ENCODE assay signal across 15 cellular contexts in the genomic region with DNA sequence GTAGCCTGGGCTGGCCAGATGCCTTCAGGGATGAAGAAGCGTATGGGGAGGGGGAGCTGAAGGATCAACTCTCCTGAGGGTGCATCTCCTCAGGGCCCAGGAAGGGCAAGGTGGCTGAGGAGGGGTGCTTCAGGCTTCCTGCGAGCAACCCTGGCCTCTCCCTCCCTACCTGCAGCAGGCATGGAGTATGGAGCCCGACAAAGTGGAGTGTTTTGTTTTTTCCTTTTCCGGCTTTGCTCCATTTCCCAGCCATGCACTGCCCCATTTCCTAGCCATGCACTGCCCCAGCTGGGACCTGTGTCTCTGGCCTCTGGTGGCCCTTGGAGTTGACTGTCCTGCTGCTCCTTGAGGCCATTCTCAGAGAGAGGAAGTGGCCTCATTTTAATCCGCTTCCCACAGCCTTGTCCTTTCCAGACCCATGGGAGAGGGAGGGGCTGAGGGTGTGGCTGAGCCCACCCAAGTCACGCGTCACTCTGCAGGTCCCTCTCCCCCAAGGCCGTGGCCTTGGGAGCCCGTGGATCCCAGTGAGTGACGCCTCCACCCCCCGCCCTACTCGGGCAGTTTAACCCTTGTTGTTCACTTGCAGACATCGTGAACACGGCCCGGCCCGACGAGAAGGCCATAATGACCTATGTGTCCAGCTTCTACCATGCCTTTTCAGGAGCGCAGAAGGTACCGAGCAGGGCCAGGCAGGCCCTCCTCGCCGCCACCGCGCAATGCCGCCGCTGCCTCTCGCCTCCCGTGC. TPM values are rescaled to one million over a fixed set of nuclear protein-coding genes. Genes with fewer than 3 reads are reported as not detected.
DNase-seq lines count a peak whose midpoint lies in the region; ATAC-seq, FAIRE-seq and TF ChIP-seq lines count a peak whose summit lies in the region.
"Had no signal": no experiment of that assay in that cellular context is flagged by ENCODE, and none has a peak within 500 bp of the region (broad histone marks: within the 10 kb centered on the region; RNA-seq: fewer than 3 reads in every experiment).

No MANE protein-coding gene starts in this region.

- CTCF ChIA-PET in Calu3 (lab: Charles Lee): no interaction called here

- H3K27ac Mint-ChIP-seq in Calu3 (ENCODE audit: unreplicated experiment) (peak overlapping the region; percentile 43), brain (peak overlapping the region in 3 of 5 experiments; percentile 21 to 79 (median 36))
- peak overlapping the region; percentile 49 for H3K27ac Mint-ChIP-seq in stimulated activated naive B cell treated with anti-CD40 and anti-IgM and Interleukin-4, amounts not matched to agents 10 μg/mL and 1 μg/mL and 100 μg/mL, for 72 hours
- H3K27ac Mint-ChIP-seq: neural progenitor cell had no signal

- H3K27ac ChIP-seq in kidney (ENCODE audit: low read depth in 2 of 2, low read length in 2 of 2): peak overlapping the region; percentile 50 to 67
- H3K27ac ChIP-seq: neural progenitor cell had no signal

- H3K9me3 ChIP-seq in kidney (ENCODE audit: control insufficient read depth in 1 of 2, low read length in 2 of 2): no peaks in the 10 kb centered on the region

- peaks cover 56 to 84% of the 10 kb centered on the region in 2 donors for H3K36me3 ChIP-seq in kidney (ENCODE audit: control insufficient read depth in 1 of 2, insufficient read depth in 2 of 2, low read length in 2 of 2)
- H3K36me3 ChIP-seq: neural progenitor cell had no signal

- intact Hi-C loops in Calu3 (cut with micrococcal nuclease; ENCODE audit: unreplicated experiment): no loop called here
- intact Hi-C loops in kidney (cut with DNase I): no loop called here

- FAIRE-seq in kidney (lab: Jason Lieb, UNC): no peak
- FAIRE-seq: islet of Langerhans had no signal

- no peaks in the 10 kb centered on the region for H3K9me3 Mint-ChIP-seq in Calu3 (ENCODE audit: low read depth, unreplicated experiment)
- no peaks in the 10 kb centered on the region for H3K9me3 Mint-ChIP-seq in brain
- no peaks in the 10 kb centered on the region for H3K9me3 Mint-ChIP-seq in stimulated activated naive B cell treated with anti-CD40 and anti-IgM and Interleukin-4, amounts not matched to agents 10 μg/mL and 1 μg/mL and 100 μg/mL, for 72 hours
- H3K9me3 Mint-ChIP-seq: activated CD4-positive, alpha-beta memory T cell treated with anti-CD3 and anti-CD28 coated beads, Interleukin-2, amount 10 ng/mL, durations not matched to agents 7 days and 5 days; neural progenitor cell had no signal

- no TSS peak for BruUV-seq in Calu3 (replicated peaks; lab: Mats Ljungman, UMichigan)

- ATAC-seq in stimulated activated naive B cell treated with anti-CD40 and anti-IgM and Interleukin-4, amounts not matched to agents 10 μg/mL and 1 μg/mL and 100 μg/mL, for 72 hours (replicated peaks): no peak
- ATAC-seq in GM21526 (IDR thresholded peaks at IDR 0.05; ENCODE audit: low FRiP score, unreplicated experiment): no peak

- H3K4me1 Mint-ChIP-seq in Calu3 (ENCODE audit: low read depth, unreplicated experiment) (peaks cover 45% of the 10 kb centered on the region), brain (peaks cover 5% of the 10 kb centered on the region)
- H3K4me1 Mint-ChIP-seq in stimulated activated naive B cell treated with anti-CD40 and anti-IgM and Interleukin-4, amounts not matched to agents 10 μg/mL and 1 μg/mL and 100 μg/mL, for 72 hours: peaks cover 0 to 3% of the 10 kb centered on the region in 2 donors
- H3K4me1 Mint-ChIP-seq: activated CD4-positive, alpha-beta memory T cell treated with anti-CD3 and anti-CD28 coated beads, Interleukin-2, amount 10 ng/mL, durations not matched to agents 7 days and 5 days; neural progenitor cell had no signal

- H3K9ac ChIP-seq in kidney (ENCODE audit: low read length in 2 of 2): no peak overlapping the region
- H3K9ac ChIP-seq: GM23248, neural progenitor cell had no signal

- no peak overlapping the region for H3K4me3 Mint-ChIP-seq in Calu3 (ENCODE audit: low read depth, unreplicated experiment)
- H3K4me3 Mint-ChIP-seq in brain: no peak overlapping the region
- peak overlapping the region in 1 of 2 donors; percentile 22 for H3K4me3 Mint-ChIP-seq in stimulated activated naive B cell treated with anti-CD40 and anti-IgM and Interleukin-4, amounts not matched to agents 10 μg/mL and 1 μg/mL and 100 μg/mL, for 72 hours
- H3K4me3 Mint-ChIP-seq: activated CD4-positive, alpha-beta memory T cell treated with anti-CD3 and anti-CD28 coated beads, Interleukin-2, amount 10 ng/mL, durations not matched to agents 7 days and 5 days; neural progenitor cell had no signal

- DNase-seq in Calu3 (no peak), kidney (no peak), GM03348 (ENCODE audit: low spot score) (no peak), activated gamma-delta T cell (lab: John Stamatoyannopoulos, UW) (no peak), NCI-H2171 (lab: John Stamatoyannopoulos, UW) (no peak)
- DNase-seq in stimulated activated naive B cell treated with anti-CD40 and anti-IgM and Interleukin-4, amounts not matched to agents 10 μg/mL and 1 μg/mL and 100 μg/mL, for 72 hours: no peak
- DNase-seq: activated CD4-positive, alpha-beta memory T cell treated with anti-CD3 and anti-CD28 coated beads, Interleukin-2, amount 10 ng/mL, durations not matched to agents 7 days and 5 days; GM23248; NCI-H226; PC-9 had no signal

- TF ChIP-seq CTCF in Calu3 (IDR thresholded peaks at IDR 0.05; ENCODE audit: unreplicated experiment): no peak
- no peak for TF ChIP-seq CTCF in brain (conservative IDR thresholded peaks at IDR 0.05)
- TF ChIP-seq CTCF in kidney (IDR thresholded peaks at IDR 0.05; ENCODE audit: borderline replicate concordance, extremely low read depth, insufficient read depth): no peak

- peaks cover 100% of the 10 kb centered on the region for H3K36me3 Mint-ChIP-seq in Calu3 (ENCODE audit: insufficient read depth, unreplicated experiment)
- peaks cover 50% of the 10 kb centered on the region for H3K36me3 Mint-ChIP-seq in brain
- H3K36me3 Mint-ChIP-seq in stimulated activated naive B cell treated with anti-CD40 and anti-IgM and Interleukin-4, amounts not matched to agents 10 μg/mL and 1 μg/mL and 100 μg/mL, for 72 hours: peaks cover 37 to 56% of the 10 kb centered on the region in 2 donors

- H3K27me3 Mint-ChIP-seq in Calu3 (ENCODE audit: unreplicated experiment): no peaks in the 10 kb centered on the region
- H3K27me3 Mint-ChIP-seq in brain: no peaks in the 10 kb centered on the region
- H3K27me3 Mint-ChIP-seq in stimulated activated naive B cell treated with anti-CD40 and anti-IgM and Interleukin-4, amounts not matched to agents 10 μg/mL and 1 μg/mL and 100 μg/mL, for 72 hours: no peaks in the 10 kb centered on the region
- H3K27me3 Mint-ChIP-seq: activated CD4-positive, alpha-beta memory T cell treated with anti-CD3 and anti-CD28 coated beads, Interleukin-2, amount 10 ng/mL, durations not matched to agents 7 days and 5 days had no signal

- H3K4me1 ChIP-seq in kidney (ENCODE audit: control insufficient read depth in 1 of 2, insufficient read depth in 1 of 2, low read depth in 1 of 2, low read length in 2 of 2): peaks cover 33 to 81% of the 10 kb centered on the region in 2 donors
- H3K4me1 ChIP-seq: neural progenitor cell had no signal

- no peak overlapping the region for H3K4me3 ChIP-seq in kidney (ENCODE audit: low read length in 2 of 2)
- H3K4me3 ChIP-seq: GM23248, neural progenitor cell, PC-9 had no signal

RNA-seq across cellular contexts. Expression of a gene that starts 34.4 kb away (rescaled TPM):
- 14.5 and 14.7 TPM in 2 replicates for total RNA-seq in Calu3 (2022)
- polyA plus RNA-seq in brain (ENCODE audit: insufficient read depth, low read depth, low replicate concordance): 0.44 TPM
- total RNA-seq in kidney: 31.1 TPM
- polyA plus RNA-seq in kidney (ENCODE audit: insufficient read depth, low read depth, low replicate concordance): 27.1 TPM
- total RNA-seq: Daoy had no signal
